23 cellular contexts compared by ENCODE assay signal in genomic region chr1:230095938-230096337, GRCh38.
"Had no signal": no experiment of that assay in that cellular context is flagged by ENCODE, and none has a peak within 500 bp of the region (broad histone marks: within the 10 kb centered on the region; RNA-seq: fewer than 3 reads in every experiment).

No MANE protein-coding gene starts in this region.

- H3K4me1 Mint-ChIP-seq: nephron had no signal

- H3K4me2 ChIP-seq: hepatocyte, neural progenitor cell had no signal

- H3K4me3 Mint-ChIP-seq: nephron; neural progenitor cell; stimulated activated memory B cell treated with anti-CD40 and anti-IgM and Interleukin-4, amounts not matched to agents 10 μg/mL and 1 μg/mL and 100 μg/mL, for 72 hours had no signal

- H3K4me3 ChIP-seq: coronary artery, esophagus muscularis mucosa, gastroesophageal sphincter, heart left ventricle, hepatocyte, left lung, neural progenitor cell, skin epidermis, spleen, testis, tibial artery, upper lobe of left lung had no signal

- H3K9me3 Mint-ChIP-seq: nephron; neural progenitor cell; stimulated activated memory B cell treated with anti-CD40 and anti-IgM and Interleukin-4, amounts not matched to agents 10 μg/mL and 1 μg/mL and 100 μg/mL, for 72 hours had no signal

- H3K36me3 ChIP-seq: neural progenitor cell, tibial artery had no signal

- H3K27me3 Mint-ChIP-seq: progenitor cell of endocrine pancreas; stimulated activated memory B cell treated with anti-CD40 and anti-IgM and Interleukin-4, amounts not matched to agents 10 μg/mL and 1 μg/mL and 100 μg/mL, for 72 hours had no signal

- H3K9ac ChIP-seq: neural progenitor cell, parathyroid adenoma had no signal

- ATAC-seq: foreskin keratinocyte; gastroesophageal sphincter; left cardiac atrium; left lung; stimulated activated memory B cell treated with anti-CD40 and anti-IgM and Interleukin-4, amounts not matched to agents 10 μg/mL and 1 μg/mL and 100 μg/mL, for 72 hours; stimulated activated naive CD8-positive, alpha-beta T cell treated with anti-CD3 and anti-CD28 coated beads, Interleukin-15, Interleukin-2, amounts not matched to agents 100 U/mL and 50 U/mL, for 24 hours had no signal

- H3K4me1 ChIP-seq: parathyroid adenoma, testis had no signal

- DNase-seq: dermis blood vessel endothelial cell; effector memory CD4-positive, alpha-beta T cell; foreskin keratinocyte; heart left ventricle; left cardiac atrium; left lung; spleen; stimulated activated CD4-positive, alpha-beta T cell treated with anti-CD3 and anti-CD28 coated beads, Interleukin-4, amount 100 ng/mL, for 4 hours; stimulated activated naive CD8-positive, alpha-beta T cell treated with anti-CD3 and anti-CD28 coated beads, Interleukin-15, Interleukin-2, amounts not matched to agents 100 U/mL and 50 U/mL, for 24 hours; substantia nigra; testis; tibial artery; upper lobe of left lung had no signal

- H3K27ac Mint-ChIP-seq: nephron; progenitor cell of endocrine pancreas; stimulated activated memory B cell treated with anti-CD40 and anti-IgM and Interleukin-4, amounts not matched to agents 10 μg/mL and 1 μg/mL and 100 μg/mL, for 72 hours had no signal

- H3K27ac ChIP-seq: coronary artery, esophagus muscularis mucosa, foreskin keratinocyte, gastroesophageal sphincter, heart left ventricle, hepatocyte, left lung, neural progenitor cell, parathyroid adenoma, skin epidermis, spleen, testis, tibial artery, upper lobe of left lung had no signal

- H3K9me3 ChIP-seq: esophagus muscularis mucosa, gastroesophageal sphincter, heart left ventricle, left lung, spleen, testis, tibial artery, upper lobe of left lung had no signal

- H3K27me3 ChIP-seq: esophagus muscularis mucosa, foreskin keratinocyte, gastroesophageal sphincter, heart left ventricle, hepatocyte, left lung, neural progenitor cell, spleen, testis, tibial artery, upper lobe of left lung had no signal
